In genomic region chr10:118669020-118669766, GRCh38 we compare ENCODE assay signal across 1 cellular context.
TF ChIP-seq lines count a peak whose summit lies in the region.

No MANE protein-coding gene starts in this region.

TF ChIP-seq in HepG2, 621 proteins besides CTCF, POLR2A, EP300 and RAD21 (continued from another document):
- no peak for TF ChIP-seq MNT (IDR thresholded peaks at IDR 0.05)
- TF ChIP-seq IRF9 (CRISPR knock-in tag; IDR thresholded peaks at IDR 0.05; ENCODE audit: borderline replicate concordance) = no peak
- no peak for TF ChIP-seq KDM5A (IDR thresholded peaks at IDR 0.05; ENCODE audit: borderline replicate concordance, low read length)
- no peak for TF ChIP-seq SOX5 (CRISPR knock-in tag; IDR thresholded peaks at IDR 0.05; ENCODE audit: borderline replicate concordance)
- TF ChIP-seq ZNF576 (CRISPR knock-in tag; IDR thresholded peaks at IDR 0.05) = no peak
